33 cellular contexts compared by ENCODE assay signal in the genomic region with DNA sequence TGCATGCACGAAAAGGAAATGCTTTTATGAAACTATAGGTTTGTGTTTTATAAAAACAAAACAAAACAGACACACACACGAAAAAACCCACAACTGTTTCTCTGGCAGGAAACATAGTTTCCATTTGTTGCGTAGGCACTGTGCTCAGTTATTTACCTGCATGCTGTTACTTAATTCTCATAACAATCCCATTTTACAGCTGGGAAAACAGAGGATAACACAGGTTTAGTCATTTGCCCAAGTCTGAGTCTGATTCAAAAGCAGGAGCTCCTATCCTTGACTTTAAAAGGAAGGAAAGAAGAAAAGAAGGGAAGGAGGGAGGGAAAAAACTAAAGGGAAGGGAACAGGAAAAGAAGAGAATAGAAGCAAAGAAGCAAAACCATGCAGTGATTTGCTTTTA.
"Had no signal": no experiment of that assay in that cellular context is flagged by ENCODE, and none has a peak within 500 bp of the region (broad histone marks: within the 10 kb centered on the region; RNA-seq: fewer than 3 reads in every experiment).

No MANE protein-coding gene starts in this region.

- H3K27me3 Mint-ChIP-seq: activated CD8-positive, alpha-beta T cell treated with anti-CD3 and anti-CD28 coated beads for 36 hours; activated T-helper 17 cell treated with anti-CD3 and anti-CD28 coated beads, Interleukin-2, amount 50 U/mL, for 72 hours had no signal

- H3K36me3 Mint-ChIP-seq: activated naive CD8-positive, alpha-beta T cell had no signal

- FAIRE-seq: astrocyte, bronchial epithelial cell had no signal

- H3K9me3 ChIP-seq: esophagus muscularis mucosa, gastrocnemius medialis had no signal

- H3K9me3 Mint-ChIP-seq: activated B cell treated with CpG ODN at 0.5 μM for 24 hours; activated CD8-positive, alpha-beta T cell treated with anti-CD3 and anti-CD28 coated beads for 36 hours; activated T-cell treated with anti-CD3 and anti-CD28 coated beads, Interleukin-2, amount 50 U/mL, for 4 hours; activated T-helper 17 cell treated with anti-CD3 and anti-CD28 coated beads, Interleukin-2, amount 50 U/mL, for 72 hours; central memory CD8-positive, alpha-beta T cell; dendritic cell treated with granulocyte-macrophage colony-stimulating factor and Interleukin-4, amounts not matched to agents 40 ng/mL and 50 ng/mL, for 4 days; effector memory CD8-positive, alpha-beta T cell; T-helper 2 cell treated with Interferon-gamma antibody and Interleukin-4, amounts not matched to agents 5 μg/mL and 100 μg/mL, for 36 hours had no signal

- H3K4me3 Mint-ChIP-seq: activated B cell treated with CpG ODN at 0.5 μM for 24 hours; activated CD8-positive, alpha-beta T cell treated with anti-CD3 and anti-CD28 coated beads for 36 hours; activated naive CD8-positive, alpha-beta T cell; activated T-cell treated with anti-CD3 and anti-CD28 coated beads, Interleukin-2, amount 50 U/mL, for 4 hours; activated T-helper 17 cell treated with anti-CD3 and anti-CD28 coated beads, Interleukin-2, amount 50 U/mL, for 72 hours; central memory CD8-positive, alpha-beta T cell; dendritic cell treated with granulocyte-macrophage colony-stimulating factor and Interleukin-4, amounts not matched to agents 40 ng/mL and 50 ng/mL, for 4 days; effector memory CD8-positive, alpha-beta T cell; T-helper 17 cell; T-helper 2 cell treated with Interferon-gamma antibody and Interleukin-4, amounts not matched to agents 5 μg/mL and 100 μg/mL, for 36 hours had no signal

- H3K27ac ChIP-seq: brain microvascular endothelial cell, coronary artery, esophagus muscularis mucosa, foreskin keratinocyte, gastrocnemius medialis, WERI-Rb-1 had no signal

- H3K27ac Mint-ChIP-seq: activated B cell treated with CpG ODN at 0.5 μM for 24 hours; activated CD8-positive, alpha-beta T cell treated with anti-CD3 and anti-CD28 coated beads for 36 hours; activated naive CD8-positive, alpha-beta T cell; activated T-helper 17 cell treated with anti-CD3 and anti-CD28 coated beads, Interleukin-2, amount 50 U/mL, for 72 hours; dendritic cell treated with granulocyte-macrophage colony-stimulating factor and Interleukin-4, amounts not matched to agents 40 ng/mL and 50 ng/mL, for 4 days; effector memory CD8-positive, alpha-beta T cell; T-helper 17 cell; T-helper 2 cell treated with Interferon-gamma antibody and Interleukin-4, amounts not matched to agents 5 μg/mL and 100 μg/mL, for 36 hours had no signal

- H3K4me1 Mint-ChIP-seq: activated B cell treated with CpG ODN at 0.5 μM for 24 hours; activated T-helper 17 cell treated with anti-CD3 and anti-CD28 coated beads, Interleukin-2, amount 50 U/mL, for 72 hours; central memory CD8-positive, alpha-beta T cell; T-helper 17 cell had no signal

- H3K4me3 ChIP-seq: coronary artery, esophagus muscularis mucosa, gastrocnemius medialis had no signal

- H3K36me3 ChIP-seq: brain microvascular endothelial cell, esophagus muscularis mucosa, gastrocnemius medialis, WERI-Rb-1 had no signal

- H3K27me3 ChIP-seq: brain microvascular endothelial cell, esophagus muscularis mucosa, gastrocnemius medialis had no signal

- ATAC-seq: activated CD4-positive, CD25-positive, alpha-beta regulatory T cell treated with anti-CD3 and anti-CD28 coated beads, Interleukin-2, amount 50 U/mL, for 24 hours; activated CD8-positive, alpha-beta T cell treated with anti-CD3 and anti-CD28 coated beads for 36 hours; activated T-cell treated with anti-CD3 and anti-CD28 coated beads, Interleukin-2, amount 50 U/mL, for 4 hours; activated T-helper 17 cell treated with anti-CD3 and anti-CD28 coated beads, Interleukin-2, amount 50 U/mL, for 72 hours; effector memory CD8-positive, alpha-beta T cell; foreskin keratinocyte; T-helper 17 cell had no signal

- H3K4me1 ChIP-seq: esophagus muscularis mucosa, foreskin keratinocyte had no signal

- DNase-seq: activated B cell treated with CpG ODN at 0.5 μM for 24 hours; activated CD4-positive, alpha-beta T cell treated with anti-CD3 and anti-CD28 coated beads for 48 hours; activated CD4-positive, alpha-beta T cell treated with anti-CD3 and anti-CD28 coated beads, Interleukin-2, amount 50 U/mL, for 1 hour; activated CD4-positive, alpha-beta T cell treated with anti-CD3 and anti-CD28 coated beads, Interleukin-2, amount 50 U/mL, for 48 hours; activated CD8-positive, alpha-beta memory T cell treated with anti-CD3 and anti-CD28 coated beads for 24 hours; activated CD8-positive, alpha-beta T cell treated with anti-CD3 and anti-CD28 coated beads for 36 hours; activated effector memory CD4-positive, alpha-beta T cell treated with Interleukin-2 at 50 U/mL for 16 hours; activated gamma-delta T cell treated with Interleukin-2 at 50 U/mL for 16 hours; activated naive CD4-positive, alpha-beta T cell treated with anti-CD3 and anti-CD28 coated beads, Interleukin-2, amount 50 U/mL, for 16 hours; activated naive CD4-positive, alpha-beta T cell treated with Interleukin-2 at 50 U/mL for 16 hours; activated T-cell treated with anti-CD3 and anti-CD28 coated beads, Interleukin-2, amount 50 U/mL, for 4 hours; amniotic stem cell; brain microvascular endothelial cell; effector CD4-positive, alpha-beta T cell; effector memory CD8-positive, alpha-beta T cell; erythroblast; glutamatergic neuron; T-helper 1 cell; T-helper 17 cell; T1000 had no signal
